ENCODE assay signal across 1 cellular context in genomic region chr15:89112341-89112971, GRCh38.
TF ChIP-seq lines count a peak whose summit lies in the region.

No MANE protein-coding gene starts in this region.

TF ChIP-seq in HCT116, 20 proteins besides CTCF, POLR2A, EP300 and RAD21 (continued from another document):
- TF ChIP-seq ZNF274 (IDR thresholded peaks at IDR 0.05; ENCODE audit: low read depth, low read length) (no peak), MAX (IDR thresholded peaks at IDR 0.05) (peak; percentile 41; the same call in 1 of the 2 replicates), TCF7L2 (IDR thresholded peaks at IDR 0.05; ENCODE audit: borderline replicate concordance, extremely low read depth, insufficient read depth, insufficient read length) (peak; percentile 83), ZFX (IDR thresholded peaks at IDR 0.05) (no peak), SP1 (IDR thresholded peaks at IDR 0.05; ENCODE audit: low read depth) (peak; percentile 90), YY1 (IDR thresholded peaks at IDR 0.05; ENCODE audit: extremely low read depth, insufficient replicate concordance, low read depth, low read length) (no peak)
